In genomic region chr15:36506733-36507356, GRCh38 we compare ENCODE assay signal across 1 cellular context.
A peak's percentile ranks its signal among the peaks of the same experiment; 100 is the strongest.
TF ChIP-seq lines count a peak whose summit lies in the region.

No MANE protein-coding gene starts in this region.

TF ChIP-seq in HepG2, 621 proteins besides CTCF, POLR2A, EP300 and RAD21 (continued from another document):
- TF ChIP-seq PCBP1 (IDR thresholded peaks at IDR 0.05; ENCODE audit: borderline replicate concordance, low read depth, low read length) (no peak), ZNF33B (CRISPR knock-in tag; IDR thresholded peaks at IDR 0.05) (no peak), ZNF333 (CRISPR knock-in tag; IDR thresholded peaks at IDR 0.05; ENCODE audit: borderline replicate concordance) (no peak), FOXA3 (CRISPR knock-in tag; IDR thresholded peaks at IDR 0.05) (peak; percentile 100), MIXL1 (CRISPR knock-in tag; IDR thresholded peaks at IDR 0.05) (peak; percentile 95), JDP2 (CRISPR knock-in tag; IDR thresholded peaks at IDR 0.05; ENCODE audit: borderline replicate concordance) (no peak), MBD4 (IDR thresholded peaks at IDR 0.05; ENCODE audit: borderline replicate concordance, low read length) (peak; percentile 98), HMGXB4 (CRISPR knock-in tag; IDR thresholded peaks at IDR 0.05; ENCODE audit: borderline replicate concordance in 1 of 2, low read depth in 1 of 2) (peak in 1 of 2 experiments; percentile 30; a peak in 1 of 4 replicates), MEIS2 (CRISPR knock-in tag; IDR thresholded peaks at IDR 0.05) (peak; percentile 98), TFE3 (CRISPR knock-in tag; IDR thresholded peaks at IDR 0.05) (peak; percentile 75), POGK (CRISPR knock-in tag; conservative IDR thresholded peaks at IDR 0.05) (0 out of 2 replicates have a peak, but pooled peaks have one; percentile 29), RERE (CRISPR knock-in tag; IDR thresholded peaks at IDR 0.05; ENCODE audit: low read depth) (peak; percentile 100), ATF7 (IDR thresholded peaks at IDR 0.05) (peak; percentile 20; the same call in 1 of the 2 replicates), ATF7 (CRISPR knock-in tag; IDR thresholded peaks at IDR 0.05) (no peak), BRF2 (CRISPR knock-in tag; IDR thresholded peaks at IDR 0.05) (0 out of 2 replicates have a peak, but pooled peaks have one; percentile 65), NFATC3 (CRISPR knock-in tag; IDR thresholded peaks at IDR 0.05) (no peak), TGIF2 (CRISPR knock-in tag; IDR thresholded peaks at IDR 0.05) (peak; percentile 51; the same call in 1 of the 2 replicates), CENPX (CRISPR knock-in tag; IDR thresholded peaks at IDR 0.05) (no peak), NFYB (CRISPR knock-in tag; IDR thresholded peaks at IDR 0.05) (no peak), ZNF766 (CRISPR knock-in tag; IDR thresholded peaks at IDR 0.05; ENCODE audit: borderline replicate concordance) (no peak), CSRNP1 (CRISPR knock-in tag; IDR thresholded peaks at IDR 0.05) (peak; percentile 53; the same call in 1 of the 2 replicates), PPARG (CRISPR knock-in tag; conservative IDR thresholded peaks at IDR 0.05) (peak; percentile 90), CEBPB (IDR thresholded peaks at IDR 0.05; ENCODE audit: borderline replicate concordance, low read depth, low read length) (peak; percentile 29; the same call in 1 of the 2 replicates), GABPA (IDR thresholded peaks at IDR 0.05; ENCODE audit: low read depth, low read length) (no peak), GABPA (CRISPR knock-in tag; IDR thresholded peaks at IDR 0.05; ENCODE audit: low read depth) (peak; percentile 40; the same call in 1 of the 2 replicates)
